8 cellular contexts compared by ENCODE assay signal in genomic region chr3:47825590-47825989, GRCh38. TPM values are rescaled to one million over a fixed set of nuclear protein-coding genes. Genes with fewer than 3 reads are reported as not detected.
DNase-seq lines count a peak whose midpoint lies in the region; ATAC-seq, FAIRE-seq and TF ChIP-seq lines count a peak whose summit lies in the region.

No MANE protein-coding gene starts in this region.

- no peaks in the 10 kb centered on the region for H3K9me3 Mint-ChIP-seq in activated T-cell treated with anti-CD3 and anti-CD28 coated beads, Interleukin-2, amount 50 U/mL, for 4 hours
- H3K9me3 Mint-ChIP-seq in astrocyte (ENCODE audit: unreplicated experiment): no peaks in the 10 kb centered on the region
- H3K9me3 Mint-ChIP-seq in type B pancreatic cell: no peaks in the 10 kb centered on the region

- TF ChIP-seq CTCF in astrocyte (IDR thresholded peaks at IDR 0.05; ENCODE audit: insufficient read depth, low read depth, low read length) (no peak), lower leg skin (IDR thresholded peaks at IDR 0.05) (no peak), type B pancreatic cell (conservative IDR thresholded peaks at IDR 0.05) (no peak)

- H3K9me3 ChIP-seq in astrocyte (ENCODE audit: insufficient read depth, low read depth, low read length): no peaks in the 10 kb centered on the region

- peaks cover 38% of the 10 kb centered on the region for H3K4me1 Mint-ChIP-seq in activated T-cell treated with anti-CD3 and anti-CD28 coated beads, Interleukin-2, amount 50 U/mL, for 4 hours (ENCODE audit: low read depth)
- H3K4me1 Mint-ChIP-seq in astrocyte (ENCODE audit: low read depth, unreplicated experiment) (peaks cover 6% of the 10 kb centered on the region), type B pancreatic cell (ENCODE audit: unreplicated experiment) (peaks cover 20% of the 10 kb centered on the region)

- peaks cover 11% of the 10 kb centered on the region for H3K4me1 ChIP-seq in astrocyte (ENCODE audit: insufficient read depth, low read length)

- H3K36me3 Mint-ChIP-seq in activated T-cell treated with anti-CD3 and anti-CD28 coated beads, Interleukin-2, amount 50 U/mL, for 4 hours (ENCODE audit: insufficient read depth): peaks cover 26% of the 10 kb centered on the region
- H3K36me3 Mint-ChIP-seq in astrocyte (ENCODE audit: low read depth, unreplicated experiment) (peaks cover 5% of the 10 kb centered on the region), type B pancreatic cell (peaks cover 16% of the 10 kb centered on the region)

- FAIRE-seq in astrocyte (lab: Jason Lieb, UNC): no peak

- H3K4me3 ChIP-seq in astrocyte (ENCODE audit: insufficient read depth, low read depth, low read length) (peak overlapping the region; percentile 96), lower leg skin (ENCODE audit: low read depth, poor library complexity, severe bottlenecking) (peak overlapping the region; percentile 95)

- DNase-seq in activated T-cell treated with anti-CD3 and anti-CD28 coated beads, Interleukin-2, amount 50 U/mL, for 4 hours: no peak
- no peak for DNase-seq in activated T-cell treated with anti-CD3 and anti-CD28 coated beads for 4 hours
- no peak for DNase-seq in astrocyte (ENCODE audit: low read depth)
- peak in 1 of 2 donors; percentile 85 for DNase-seq in lower leg skin (ENCODE audit: low spot score in 2 of 2)
- no peak for DNase-seq in type B pancreatic cell (ENCODE audit: extremely low spot score, unreplicated experiment)
- DNase-seq in NCI-H1105 treated with DMSO at 0.1 percent for 48 hours (lab: John Stamatoyannopoulos, UW): no peak

- H3K4me2 ChIP-seq in astrocyte (ENCODE audit: low read length): peak overlapping the region; percentile 97

- peaks cover 23% of the 10 kb centered on the region for H4K20me1 ChIP-seq in astrocyte (ENCODE audit: insufficient read depth, low read length)

- no peak for ATAC-seq in activated T-cell treated with anti-CD3 and anti-CD28 coated beads, Interleukin-2, amount 50 U/mL, for 4 hours
- no peak for ATAC-seq in GM19324 (IDR thresholded peaks at IDR 0.05; ENCODE audit: low FRiP score, unreplicated experiment)
- ATAC-seq in HG03097 (IDR thresholded peaks at IDR 0.05; ENCODE audit: low FRiP score, unreplicated experiment): no peak

- H3K27ac Mint-ChIP-seq in astrocyte (ENCODE audit: unreplicated experiment): peak overlapping the region; percentile 78
- H3K27ac Mint-ChIP-seq in type B pancreatic cell: peak overlapping the region; percentile 78

- intact Hi-C loops in lower leg skin (cut with DNase I; ENCODE audit: low total_unique reads): loop anchor here (5.0 kb wide), 1 partner anchor 167 kb away; no protein-coding TSS in a partner anchor

- H3K79me2 ChIP-seq in astrocyte (ENCODE audit: insufficient read depth, low read length): peaks cover 39% of the 10 kb centered on the region

- H3K9ac ChIP-seq in astrocyte (ENCODE audit: low read length): peak overlapping the region; percentile 98

- peak overlapping the region; percentile 91 for H3K4me3 Mint-ChIP-seq in activated T-cell treated with anti-CD3 and anti-CD28 coated beads, Interleukin-2, amount 50 U/mL, for 4 hours
- H3K4me3 Mint-ChIP-seq in astrocyte (ENCODE audit: unreplicated experiment) (peak overlapping the region; percentile 94), type B pancreatic cell (peak overlapping the region; percentile 96)

- peaks cover 18% of the 10 kb centered on the region for H3K36me3 ChIP-seq in astrocyte (ENCODE audit: insufficient read depth, low read length)

- no peaks in the 10 kb centered on the region for H3K27me3 ChIP-seq in astrocyte (ENCODE audit: insufficient read depth, low read length)

- no peaks in the 10 kb centered on the region for H3K27me3 Mint-ChIP-seq in activated T-cell treated with anti-CD3 and anti-CD28 coated beads, Interleukin-2, amount 50 U/mL, for 4 hours (ENCODE audit: low read depth)
- H3K27me3 Mint-ChIP-seq in astrocyte (ENCODE audit: low read depth, unreplicated experiment): no peaks in the 10 kb centered on the region
- H3K27me3 Mint-ChIP-seq in type B pancreatic cell: no peaks in the 10 kb centered on the region

- peak overlapping the region; percentile 87 for H2AFZ ChIP-seq in astrocyte (ENCODE audit: low read depth, low read length)

- no peak for TF ChIP-seq POLR2A in lower leg skin (IDR thresholded peaks at IDR 0.05)

- H3K27ac ChIP-seq in astrocyte (ENCODE audit: low read depth, low read length): peak overlapping the region; percentile 80

- 30 to 33% methylated on average over 7 of the region's 7 CpGs for WGBS in lower leg skin, 2 donors

RNA-seq across cellular contexts. Expression of gene DHX30, which starts 22.7 kb away (rescaled TPM):
- 100 to 1,000 TPM; 166 to 178 (median 167) TPM for total RNA-seq in activated T-cell treated with anti-CD3 and anti-CD28 coated beads, Interleukin-2, amount 50 U/mL, for 4 hours
- total RNA-seq in astrocyte (50.0 and 50.5 TPM in 2 replicates), lower leg skin (10 to 100 TPM; 59.0 to 81.0 (median 66.7) TPM), type B pancreatic cell (ENCODE audit: low replicate concordance) (64.2 and 99.5 TPM in 2 replicates)

RNA-seq across cellular contexts. Expression of gene SMARCC1, which starts 43.9 kb away (rescaled TPM):
- total RNA-seq in activated T-cell treated with anti-CD3 and anti-CD28 coated beads, Interleukin-2, amount 50 U/mL, for 4 hours: 100 to 1,000 TPM; 105 to 125 (median 106) TPM
- 131 and 146 TPM in 2 replicates for total RNA-seq in astrocyte
- 10 to 100 TPM; 38.5 to 54.2 (median 42.9) TPM for total RNA-seq in lower leg skin
- 147 and 200 TPM in 2 replicates for total RNA-seq in type B pancreatic cell (ENCODE audit: low replicate concordance)
